18 cellular contexts compared by ENCODE assay signal in the genomic region with DNA sequence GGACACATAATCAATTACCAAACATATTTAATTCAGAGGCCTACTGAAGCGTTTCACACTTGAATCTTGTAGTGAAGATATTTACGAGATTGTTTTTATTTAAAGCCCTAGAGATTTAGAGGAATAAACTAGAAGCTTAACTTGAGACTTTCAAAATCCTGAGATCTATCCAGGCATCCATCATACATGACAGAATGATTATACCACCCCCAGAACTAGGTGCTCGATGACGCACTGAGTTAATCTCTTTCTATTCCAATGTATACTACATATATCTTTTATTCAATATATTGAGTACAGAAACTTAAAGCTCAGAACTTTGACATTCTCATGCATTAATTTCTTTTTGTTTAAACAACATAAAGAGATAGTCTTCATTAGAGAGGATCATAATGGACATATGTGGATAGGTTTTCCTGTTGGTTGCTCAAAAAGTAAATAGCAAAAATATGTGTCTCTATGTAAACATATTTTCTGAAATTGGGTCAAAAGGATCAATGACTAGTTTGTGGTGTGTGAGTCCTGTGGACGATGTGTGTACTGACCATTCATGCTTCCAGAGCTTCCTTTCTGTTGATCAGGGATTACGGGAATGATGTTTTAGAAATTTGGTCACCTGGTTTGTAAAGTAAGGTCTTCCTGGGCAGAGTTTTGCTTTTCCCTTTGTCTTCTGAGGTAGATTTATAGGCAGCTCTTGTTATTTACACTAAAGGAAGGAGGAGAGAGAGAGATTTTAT.
DNase-seq lines count a peak whose midpoint lies in the region; ATAC-seq and TF ChIP-seq lines count a peak whose summit lies in the region.
"Had no signal": no experiment of that assay in that cellular context is flagged by ENCODE, and none has a peak within 500 bp of the region (broad histone marks: within the 10 kb centered on the region; RNA-seq: fewer than 3 reads in every experiment).

No MANE protein-coding gene starts in this region.

- H3K27ac ChIP-seq in smooth muscle cell (ENCODE audit: low read depth), result peak overlapping the region; percentile 65
- H3K27ac ChIP-seq: 22Rv1, BLaER1 had no signal

- 27% methylated on average over 6 of the region's 6 CpGs for WGBS in smooth muscle cell (ENCODE audit: low lambda C conversion rate)

- H3K36me3 ChIP-seq in smooth muscle cell (ENCODE audit: low read depth), result no peaks in the 10 kb centered on the region
- H3K36me3 ChIP-seq: BLaER1 had no signal

- H3K9ac ChIP-seq in smooth muscle cell (ENCODE audit: low read depth), result peak overlapping the region; percentile 6
- H3K9ac ChIP-seq: BLaER1 had no signal

- H3K4me2 ChIP-seq in smooth muscle cell, result peak overlapping the region; percentile 49
- H3K4me2 ChIP-seq: BLaER1 had no signal

- no peaks in the 10 kb centered on the region for H3K9me3 Mint-ChIP-seq in activated T-helper 17 cell treated with anti-CD3 and anti-CD28 coated beads, Interleukin-2, amount 50 U/mL, for 72 hours
- H3K9me3 Mint-ChIP-seq in mesothelial cell of epicardium, result no peaks in the 10 kb centered on the region
- H3K9me3 Mint-ChIP-seq in activated naive CD8-positive, alpha-beta T cell treated with anti-CD3 and anti-CD28 coated beads, Interleukin-2, amount 50 U/mL, for 24 hours, result no peaks in the 10 kb centered on the region
- H3K9me3 Mint-ChIP-seq: IgD-negative memory B cell had no signal

- ATAC-seq in activated T-helper 17 cell treated with anti-CD3 and anti-CD28 coated beads, Interleukin-2, amount 50 U/mL, for 72 hours (replicated peaks), result no peak
- no peak for ATAC-seq in activated naive CD8-positive, alpha-beta T cell treated with anti-CD3 and anti-CD28 coated beads, Interleukin-2, amount 50 U/mL, for 24 hours
- ATAC-seq: SK-N-SH treated with all-trans-retinoic acid at 6 μM for 48 hours had no signal

- H3K27me3 Mint-ChIP-seq in activated T-helper 17 cell treated with anti-CD3 and anti-CD28 coated beads, Interleukin-2, amount 50 U/mL, for 72 hours, result no peaks in the 10 kb centered on the region
- H3K27me3 Mint-ChIP-seq in mesothelial cell of epicardium (ENCODE audit: low read depth), result no peaks in the 10 kb centered on the region
- H3K27me3 Mint-ChIP-seq in activated naive CD8-positive, alpha-beta T cell treated with anti-CD3 and anti-CD28 coated beads, Interleukin-2, amount 50 U/mL, for 24 hours, result no peaks in the 10 kb centered on the region
- H3K27me3 Mint-ChIP-seq: IgD-negative memory B cell had no signal

- TF ChIP-seq CTCF in mesothelial cell of epicardium (IDR thresholded peaks at IDR 0.05; ENCODE audit: unreplicated experiment) (no peak), smooth muscle cell (IDR thresholded peaks at IDR 0.05; ENCODE audit: borderline replicate concordance, insufficient read depth, poor library complexity, severe bottlenecking) (no peak)

- H3K4me1 ChIP-seq in smooth muscle cell (ENCODE audit: low read depth), result peaks cover 12% of the 10 kb centered on the region

- H3K4me3 Mint-ChIP-seq in activated T-helper 17 cell treated with anti-CD3 and anti-CD28 coated beads, Interleukin-2, amount 50 U/mL, for 72 hours, result no peak overlapping the region
- no peak overlapping the region for H3K4me3 Mint-ChIP-seq in mesothelial cell of epicardium
- no peak overlapping the region for H3K4me3 Mint-ChIP-seq in activated naive CD8-positive, alpha-beta T cell treated with anti-CD3 and anti-CD28 coated beads, Interleukin-2, amount 50 U/mL, for 24 hours
- H3K4me3 Mint-ChIP-seq: IgD-negative memory B cell had no signal

- H3K4me1 Mint-ChIP-seq in activated T-helper 17 cell treated with anti-CD3 and anti-CD28 coated beads, Interleukin-2, amount 50 U/mL, for 72 hours, result peaks cover 53% of the 10 kb centered on the region
- peaks cover 51% of the 10 kb centered on the region for H3K4me1 Mint-ChIP-seq in mesothelial cell of epicardium
- peaks cover 65% of the 10 kb centered on the region for H3K4me1 Mint-ChIP-seq in activated naive CD8-positive, alpha-beta T cell treated with anti-CD3 and anti-CD28 coated beads, Interleukin-2, amount 50 U/mL, for 24 hours

- H3K36me3 Mint-ChIP-seq in activated T-helper 17 cell treated with anti-CD3 and anti-CD28 coated beads, Interleukin-2, amount 50 U/mL, for 72 hours (ENCODE audit: low read depth), result peaks cover 6% of the 10 kb centered on the region
- H3K36me3 Mint-ChIP-seq in mesothelial cell of epicardium, result no peaks in the 10 kb centered on the region
- no peaks in the 10 kb centered on the region for H3K36me3 Mint-ChIP-seq in activated naive CD8-positive, alpha-beta T cell treated with anti-CD3 and anti-CD28 coated beads, Interleukin-2, amount 50 U/mL, for 24 hours (ENCODE audit: low read depth)

- H3F3A ChIP-seq in smooth muscle cell (ENCODE audit: low read depth), result peaks cover 13% of the 10 kb centered on the region

- peak overlapping the region; percentile 87 for H3K27ac Mint-ChIP-seq in activated T-helper 17 cell treated with anti-CD3 and anti-CD28 coated beads, Interleukin-2, amount 50 U/mL, for 72 hours
- H3K27ac Mint-ChIP-seq in mesothelial cell of epicardium, result peak overlapping the region; percentile 10
- H3K27ac Mint-ChIP-seq in activated naive CD8-positive, alpha-beta T cell treated with anti-CD3 and anti-CD28 coated beads, Interleukin-2, amount 50 U/mL, for 24 hours, result no peak overlapping the region
- H3K27ac Mint-ChIP-seq: IgD-negative memory B cell had no signal

- H3K4me3 ChIP-seq in smooth muscle cell, result no peak overlapping the region
- H3K4me3 ChIP-seq: BLaER1 had no signal

- DNase-seq in NCI-H82 (lab: John Stamatoyannopoulos, UW), result peak; percentile 42
- no peak for DNase-seq in NCI-H82 treated with DMSO at 0.1 percent for 48 hours (lab: John Stamatoyannopoulos, UW; ENCODE audit: unreplicated experiment)
- no peak for DNase-seq in mesothelial cell of epicardium (ENCODE audit: low spot score in 2 of 2, unreplicated experiment in 2 of 2)
- no peak for DNase-seq in smooth muscle cell (lab: John Stamatoyannopoulos, UW; ENCODE audit: unreplicated experiment)
- no peak for DNase-seq in activated naive CD8-positive, alpha-beta T cell treated with anti-CD3 and anti-CD28 coated beads, Interleukin-2, amount 50 U/mL, for 24 hours
- no peak for DNase-seq in NCI-H1092 (lab: John Stamatoyannopoulos, UW)
- no peak for DNase-seq in activated T-cell treated with anti-CD3 and anti-CD28 coated beads, Interleukin-2, amount 50 U/mL, for 1 hour
- DNase-seq: COR-L47, DMS79, HCEC 1CT, NCI-H1694, NCI-H345, SHP77 had no signal

- no peaks in the 10 kb centered on the region for H4K20me1 ChIP-seq in smooth muscle cell (ENCODE audit: low read depth)
- H4K20me1 ChIP-seq: BLaER1 had no signal

- H3K27me3 ChIP-seq in smooth muscle cell (ENCODE audit: low read depth), result no peaks in the 10 kb centered on the region
- H3K27me3 ChIP-seq: BLaER1 had no signal

- peak overlapping the region; percentile 10 for H2AFZ ChIP-seq in smooth muscle cell (ENCODE audit: low read depth)

- H3K9me3 ChIP-seq in smooth muscle cell (replicated peaks; ENCODE audit: low read depth), result no peaks in the 10 kb centered on the region
- H3K9me3 ChIP-seq: BLaER1 had no signal

- H3K79me2 ChIP-seq in smooth muscle cell (ENCODE audit: low read depth), result no peaks in the 10 kb centered on the region
